Comparison of ENCODE assay signal across 24 cellular contexts in the genomic region with DNA sequence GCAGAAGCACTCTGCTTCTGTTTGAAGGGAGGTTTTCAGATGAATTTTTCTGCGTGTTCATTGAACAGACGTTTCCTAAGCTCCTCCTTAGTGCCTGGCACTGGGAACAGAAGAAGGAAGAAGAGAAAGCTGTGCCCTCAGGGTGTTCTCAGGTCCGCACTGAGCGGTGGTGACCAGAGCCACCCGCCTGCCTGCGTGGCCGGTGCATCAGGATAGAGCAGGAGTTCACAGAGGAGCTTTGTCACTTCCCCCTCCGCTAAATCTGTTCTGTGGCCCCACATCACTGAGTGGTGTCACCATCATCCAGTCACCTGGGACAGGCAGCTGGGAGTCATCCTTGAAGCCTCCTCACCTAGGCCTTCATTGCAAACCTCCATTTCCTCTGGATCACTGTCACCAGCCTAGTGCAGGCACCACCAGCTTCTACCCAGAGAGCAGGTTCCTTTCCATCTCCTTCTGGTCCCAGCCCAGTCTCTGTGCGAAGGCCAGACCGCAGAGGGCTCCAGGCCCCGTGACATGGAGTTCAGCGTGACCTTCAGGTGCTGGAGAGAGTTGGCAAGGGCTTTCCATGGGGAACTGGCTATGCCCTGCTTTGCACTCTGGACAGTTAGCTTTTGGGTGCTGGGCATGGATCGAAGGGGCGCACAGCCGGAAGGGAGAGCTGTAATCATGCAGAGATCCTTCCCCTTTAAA. TPM values are rescaled to one million over a fixed set of nuclear protein-coding genes. Genes with fewer than 3 reads are reported as not detected.
DNase-seq lines count a peak whose midpoint lies in the region; ATAC-seq, FAIRE-seq and TF ChIP-seq lines count a peak whose summit lies in the region.
"Had no signal": no experiment of that assay in that cellular context is flagged by ENCODE, and none has a peak within 500 bp of the region (broad histone marks: within the 10 kb centered on the region; RNA-seq: fewer than 3 reads in every experiment).

No MANE protein-coding gene starts in this region.

- DNase-seq in PC-3 (no peak), neuronal stem cell (ENCODE audit: low spot score) (no peak), RCC 7860 (ENCODE audit: low spot score) (no peak)
- DNase-seq: activated CD4-positive, alpha-beta memory T cell treated with anti-CD3 and anti-CD28 coated beads, Interleukin-2, amount 10 ng/mL, durations not matched to agents 7 days and 5 days; effector memory CD4-positive, alpha-beta T cell; immature natural killer cell; left lung; natural killer cell; NCI-H774; ovary; SJCRH30; stimulated activated CD4-positive, alpha-beta T cell treated with anti-CD3 and anti-CD28 coated beads, Interleukin-4, amount 100 ng/mL, for 1 hour; stimulated activated naive B cell treated with anti-CD40 and anti-IgM and Interleukin-4, amounts not matched to agents 10 μg/mL and 1 μg/mL and 100 μg/mL, for 72 hours; upper lobe of right lung had no signal

- no peak overlapping the region for H3K4me3 ChIP-seq in BLaER1
- H3K4me3 ChIP-seq in PC-3 (ENCODE audit: low read length), result no peak overlapping the region
- H3K4me3 ChIP-seq in neuronal stem cell (ENCODE audit: low read length in 2 of 2), result no peak overlapping the region
- H3K4me3 ChIP-seq: BLaER1 treated with 17β-estradiol and CSF1 and Interleukin-3, amounts not matched to agents 10 nM and 100 nM; cardiac muscle cell; coronary artery; left lung; ovary; SJCRH30; upper lobe of right lung had no signal

- BruUV-seq in PC-3 (replicated peaks; lab: Mats Ljungman, UMichigan), result no TSS peak

- no peaks in the 10 kb centered on the region for H3K9me3 ChIP-seq in BLaER1
- no peaks in the 10 kb centered on the region for H3K9me3 ChIP-seq in PC-3 (ENCODE audit: low read length)
- no peaks in the 10 kb centered on the region for H3K9me3 ChIP-seq in neuronal stem cell (replicated peaks in 1 of 2; ENCODE audit: control insufficient read depth in 2 of 2, insufficient read depth in 1 of 2, low read depth in 1 of 2, low read length in 2 of 2)
- H3K9me3 ChIP-seq: BLaER1 treated with 17β-estradiol and CSF1 and Interleukin-3, amounts not matched to agents 10 nM and 100 nM; left lung; ovary; SJCRH30; upper lobe of right lung had no signal

- H3K27me3 ChIP-seq in BLaER1 (no peaks in the 10 kb centered on the region), PC-3 (ENCODE audit: low read length) (no peaks in the 10 kb centered on the region), neuronal stem cell (ENCODE audit: control insufficient read depth in 3 of 3, insufficient read depth in 3 of 3, low read depth in 1 of 3, low read length in 3 of 3) (no peaks in the 10 kb centered on the region)
- H3K27me3 ChIP-seq: BLaER1 treated with 17β-estradiol and CSF1 and Interleukin-3, amounts not matched to agents 10 nM and 100 nM; cardiac muscle cell; left lung; ovary; SJCRH30; upper lobe of right lung had no signal

- H3K9ac ChIP-seq in BLaER1 (no peak overlapping the region), PC-3 (ENCODE audit: low read length) (no peak overlapping the region), neuronal stem cell (ENCODE audit: low read depth, low read length, poor library complexity) (peak overlapping the region; percentile 24)

- no peak overlapping the region for H2AFZ ChIP-seq in PC-3 (ENCODE audit: low read length)
- H2AFZ ChIP-seq in neuronal stem cell (ENCODE audit: low read length), result no peak overlapping the region

- 0 out of 2 replicates have a peak overlapping the region, but pooled peaks have one; percentile 9 for H3K27ac ChIP-seq in BLaER1
- peak overlapping the region; percentile 33; the same call in 1 of the 2 replicates for H3K27ac ChIP-seq in PC-3 (ENCODE audit: low read length)
- no peak overlapping the region for H3K27ac ChIP-seq in neuronal stem cell (replicated peaks; ENCODE audit: low read length)
- H3K27ac ChIP-seq: BLaER1 treated with 17β-estradiol and CSF1 and Interleukin-3, amounts not matched to agents 10 nM and 100 nM; cardiac muscle cell; HL-60; left lung; ovary; SJCRH30; upper lobe of right lung had no signal

- H2BK15ac ChIP-seq in neuronal stem cell (ENCODE audit: low read length), result no peak overlapping the region

- no CpG with 5 or more reads among the region's 15 CpGs for WGBS in neuronal stem cell (ENCODE audit: extremely low coverage in 2 of 2, insufficient read length in 2 of 2, insufficient replicate concordance in 1 of 2), 2 donors

- H2AK5ac ChIP-seq in neuronal stem cell (ENCODE audit: low read depth, low read length), result no peak overlapping the region

- peaks cover 7% of the 10 kb centered on the region; the same call in 1 of the 2 replicates for H3K79me2 ChIP-seq in PC-3 (ENCODE audit: low read length)

- H3K23ac ChIP-seq in neuronal stem cell (ENCODE audit: low read depth, low read length, poor library complexity), result no peak overlapping the region

- no peak overlapping the region for H3K4me2 ChIP-seq in BLaER1
- no peak overlapping the region for H3K4me2 ChIP-seq in PC-3 (ENCODE audit: low read length)
- H3K4me2 ChIP-seq in neuronal stem cell (ENCODE audit: insufficient read depth, low read length, poor library complexity, severe bottlenecking), result no peak overlapping the region

- H2BK120ac ChIP-seq in neuronal stem cell (ENCODE audit: low read depth, low read length), result no peak overlapping the region

- peaks cover 4% of the 10 kb centered on the region for H3K79me1 ChIP-seq in neuronal stem cell (ENCODE audit: low read depth, low read length)

- H3K18ac ChIP-seq in neuronal stem cell (ENCODE audit: low read length), result peak overlapping the region; percentile 6

- no peaks in the 10 kb centered on the region for H3F3A ChIP-seq in PC-3 (ENCODE audit: low read length, unreplicated experiment)

- H4K8ac ChIP-seq in neuronal stem cell (ENCODE audit: low read depth, low read length), result no peak overlapping the region

- no peaks in the 10 kb centered on the region for H3K9me2 ChIP-seq in PC-3 (replicated peaks; ENCODE audit: low read length)

- peak overlapping the region; percentile 76 for H3K14ac ChIP-seq in neuronal stem cell (ENCODE audit: low read length)

- CTCF ChIA-PET in PC-3 (lab: Charles Lee), result no interaction called here

- ATAC-seq in PC-3, result no peak
- ATAC-seq in esophagus mucosa, result peak; percentile 13
- no peak for ATAC-seq in GM18861 (IDR thresholded peaks at IDR 0.05; ENCODE audit: unreplicated experiment)
- no peak for ATAC-seq in GM18519 (IDR thresholded peaks at IDR 0.05; ENCODE audit: low FRiP score, unreplicated experiment)
- no peak for ATAC-seq in GM18520 (IDR thresholded peaks at IDR 0.05; ENCODE audit: unreplicated experiment)

- peaks cover 4% of the 10 kb centered on the region; the same call in 1 of the 2 replicates for H3K4me1 ChIP-seq in BLaER1
- peaks cover 3% of the 10 kb centered on the region; the same call in 1 of the 2 replicates for H3K4me1 ChIP-seq in PC-3 (ENCODE audit: insufficient read depth, low read length)
- peaks cover 11% of the 10 kb centered on the region in 2 donors for H3K4me1 ChIP-seq in neuronal stem cell (ENCODE audit: control insufficient read depth in 2 of 2, insufficient read depth in 1 of 2, low read depth in 1 of 2, low read length in 2 of 2)

- TF ChIP-seq CTCF in PC-3 (conservative IDR thresholded peaks at IDR 0.05; ENCODE audit: low read depth, low read length), result no peak

- FAIRE-seq in RCC 7860 (lab: Jason Lieb, UNC), result no peak
- FAIRE-seq: frontal cortex had no signal

- H2BK5ac ChIP-seq in neuronal stem cell (ENCODE audit: low read length), result peak overlapping the region; percentile 14

- H3K4ac ChIP-seq in neuronal stem cell (ENCODE audit: low read length), result no peak overlapping the region

- H4K20me1 ChIP-seq in BLaER1 (peaks cover 38% of the 10 kb centered on the region), PC-3 (ENCODE audit: low read length) (no peaks in the 10 kb centered on the region)

- POLR2A ChIA-PET in PC-3 (lab: Charles Lee; ENCODE audit: unreplicated experiment), result interaction anchor here (0.5 kb wide), 1 partner anchor 295 kb away, joined by 12 read pairs; no protein-coding TSS in a partner anchor

- peaks cover 92% of the 10 kb centered on the region for H3K36me3 ChIP-seq in BLaER1
- peaks cover 53% of the 10 kb centered on the region for H3K36me3 ChIP-seq in PC-3 (ENCODE audit: low read depth, low read length)
- peaks cover 34 to 84% of the 10 kb centered on the region in 2 donors for H3K36me3 ChIP-seq in neuronal stem cell (replicated peaks in 1 of 2; ENCODE audit: control insufficient read depth in 2 of 2, insufficient read depth in 2 of 2, low read length in 2 of 2)
- H3K36me3 ChIP-seq: ovary had no signal

- H2BK12ac ChIP-seq in neuronal stem cell (ENCODE audit: low read length), result no peak overlapping the region

- no peak overlapping the region for H4K91ac ChIP-seq in neuronal stem cell (ENCODE audit: low read depth, low read length, poor library complexity)

- intact Hi-C loops in PC-3 (cut with micrococcal nuclease), result loop anchor here (2.0 kb wide), 1 partner anchor 24 kb away; no protein-coding TSS in a partner anchor

RNA-seq across cellular contexts. Expression of a gene that starts 21.7 kb away (rescaled TPM):
- total RNA-seq in PC-3 (2014; rRNA removed) (316 and 333 TPM in 2 replicates), esophagus mucosa (170 TPM)
- 220 TPM for polyA plus RNA-seq in neuronal stem cell (2013, experiment 1 of 2)
- 221 TPM for polyA plus RNA-seq in neuronal stem cell (2013, experiment 2 of 2)

RNA-seq across cellular contexts. Expression of a gene that starts 42.6 kb away (rescaled TPM):
- total RNA-seq in PC-3 (2014; rRNA removed), result 0.04 and 0.06 TPM in 2 replicates
- total RNA-seq in esophagus mucosa, result 0.16 TPM
- polyA plus RNA-seq in neuronal stem cell (2013, experiment 1 of 2), result under 0.01 TPM
- polyA plus RNA-seq in neuronal stem cell (2013, experiment 2 of 2), result not detected
- total RNA-seq: cardiac muscle cell, frontal cortex, SJCRH30 had no signal
- polyA plus RNA-seq: cardiac muscle cell had no signal

RNA-seq across cellular contexts. Expression of a gene that starts 42.9 kb away (rescaled TPM):
- 218 and 227 TPM in 2 replicates for total RNA-seq in PC-3 (2014; rRNA removed)
- total RNA-seq in esophagus mucosa, result 25.4 TPM
- polyA plus RNA-seq in neuronal stem cell (2013, experiment 1 of 2), result 33.5 TPM
- polyA plus RNA-seq in neuronal stem cell (2013, experiment 2 of 2), result 32.9 TPM
